ENCODE assay signal across 8 cellular contexts in genomic region chr14:105087963-105088811, GRCh38. TPM values are rescaled to one million over a fixed set of nuclear protein-coding genes. Genes with fewer than 3 reads are reported as not detected.
DNase-seq lines count a peak whose midpoint lies in the region; ATAC-seq and TF ChIP-seq lines count a peak whose summit lies in the region.

No MANE protein-coding gene starts in this region.

- intact Hi-C loops in upper lobe of right lung (cut with DNase I): no loop called here

- H3K27ac ChIP-seq in upper lobe of right lung: peak overlapping the region; percentile 63

- peak; percentile 10 for ATAC-seq in upper lobe of right lung

- no peak for TF ChIP-seq CTCF in BE2C (IDR thresholded peaks at IDR 0.05; ENCODE audit: low read depth, low read length)
- no peak for TF ChIP-seq CTCF in brain (conservative IDR thresholded peaks at IDR 0.05)
- no peak for TF ChIP-seq CTCF in upper lobe of right lung (IDR thresholded peaks at IDR 0.05)

- H3K4me3 Mint-ChIP-seq in brain: peak overlapping the region; percentile 51 to 83 (median 80)

- H3K4me1 Mint-ChIP-seq in brain: peaks cover 26% of the 10 kb centered on the region

- peak overlapping the region in 1 of 5 experiments; percentile 78 for H3K27ac Mint-ChIP-seq in brain

- H3K27me3 Mint-ChIP-seq in brain: peaks cover 67% of the 10 kb centered on the region

- H3K36me3 ChIP-seq in BE2C (no peaks in the 10 kb centered on the region), upper lobe of right lung (no peaks in the 10 kb centered on the region)

- no peaks in the 10 kb centered on the region for H3K4me1 ChIP-seq in BE2C
- peaks cover 49% of the 10 kb centered on the region for H3K4me1 ChIP-seq in upper lobe of right lung

- H3K9me3 ChIP-seq in BE2C: no peaks in the 10 kb centered on the region
- no peaks in the 10 kb centered on the region for H3K9me3 ChIP-seq in upper lobe of right lung

- peak overlapping the region; percentile 20 for H3K4me3 ChIP-seq in BE2C (ENCODE audit: low read depth, low read length)
- H3K4me3 ChIP-seq in upper lobe of right lung: peak overlapping the region; percentile 58

- H3K27me3 ChIP-seq in BE2C: peaks cover 27% of the 10 kb centered on the region
- no peaks in the 10 kb centered on the region for H3K27me3 ChIP-seq in upper lobe of right lung

- H3K9me3 Mint-ChIP-seq in brain: no peaks in the 10 kb centered on the region

- no peaks in the 10 kb centered on the region for H3K36me3 Mint-ChIP-seq in brain

- DNase-seq in BE2C (no peak), HuH-7.5 (ENCODE audit: low spot score) (peak; percentile 52), kidney glomerular epithelial cell (lab: John Stamatoyannopoulos, UW) (peak; percentile 48), upper lobe of right lung (peak; percentile 84), DMS153 treated with DMSO at 0.1 percent for 48 hours (lab: John Stamatoyannopoulos, UW; ENCODE audit: unreplicated experiment) (no peak)
- DNase-seq in activated CD4-positive, CD25-positive, alpha-beta regulatory T cell (lab: John Stamatoyannopoulos, UW): no peak
- no peak for DNase-seq in effector CD4-positive, alpha-beta T cell

RNA-seq across cellular contexts. Expression of gene GPR132, which starts 23.0 kb away (rescaled TPM):
- not detected for polyA plus RNA-seq in BE2C (2012; ENCODE audit: insufficient read depth, insufficient read length, low read depth)
- polyA plus RNA-seq in brain (ENCODE audit: insufficient read depth, low read depth, low replicate concordance): 0.14 TPM
- 6.7 TPM for total RNA-seq in upper lobe of right lung

Comparison
In these comparisons a context has a peak if more than half of its experiments do, and no peak if none do; other contexts are left out.
1. DNase-seq: peak in HuH-7.5 (single experiment), kidney glomerular epithelial cell (single experiment) and upper lobe of right lung (single experiment); none in BE2C (single experiment), activated CD4-positive, CD25-positive, alpha-beta regulatory T cell (0 of 4), DMS153 treated with DMSO at 0.1 percent for 48 hours (single experiment) and effector CD4-positive, alpha-beta T cell (single experiment).